In the genomic region with DNA sequence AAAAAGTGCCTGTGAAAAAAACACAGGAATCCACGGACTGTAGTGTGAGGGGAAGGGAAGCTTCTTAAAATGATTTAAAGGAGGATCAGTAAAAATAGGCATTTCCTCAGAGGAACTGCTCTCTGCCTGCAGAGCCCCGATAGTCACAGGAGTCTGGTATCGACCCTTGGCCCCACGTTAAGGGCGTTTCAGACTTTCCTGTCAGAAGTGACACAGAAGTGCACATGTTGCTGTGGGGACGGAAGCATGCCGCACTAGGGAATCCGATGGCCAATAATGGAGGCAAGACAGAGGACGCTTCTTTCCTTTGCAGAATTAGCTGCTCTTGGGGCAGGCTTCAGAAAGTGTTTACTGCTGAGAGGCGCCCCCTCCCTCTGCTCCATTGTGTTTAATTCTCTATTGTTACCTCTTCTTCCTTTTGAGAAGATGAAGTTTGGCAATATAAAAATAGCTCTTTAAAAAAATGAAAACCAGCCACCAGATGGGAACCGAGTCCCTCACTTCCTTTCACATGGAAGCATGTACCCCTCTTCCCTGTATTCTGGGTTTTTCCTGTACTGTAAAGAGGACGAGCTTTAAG, we compare ENCODE assay signal across 1 cellular context.
TF ChIP-seq lines count a peak whose summit lies in the region.

No MANE protein-coding gene starts in this region.

TF ChIP-seq in WTC11, 78 proteins besides CTCF, POLR2A, EP300 and RAD21 (continued from another document):
- TF ChIP-seq, protein P1, sequence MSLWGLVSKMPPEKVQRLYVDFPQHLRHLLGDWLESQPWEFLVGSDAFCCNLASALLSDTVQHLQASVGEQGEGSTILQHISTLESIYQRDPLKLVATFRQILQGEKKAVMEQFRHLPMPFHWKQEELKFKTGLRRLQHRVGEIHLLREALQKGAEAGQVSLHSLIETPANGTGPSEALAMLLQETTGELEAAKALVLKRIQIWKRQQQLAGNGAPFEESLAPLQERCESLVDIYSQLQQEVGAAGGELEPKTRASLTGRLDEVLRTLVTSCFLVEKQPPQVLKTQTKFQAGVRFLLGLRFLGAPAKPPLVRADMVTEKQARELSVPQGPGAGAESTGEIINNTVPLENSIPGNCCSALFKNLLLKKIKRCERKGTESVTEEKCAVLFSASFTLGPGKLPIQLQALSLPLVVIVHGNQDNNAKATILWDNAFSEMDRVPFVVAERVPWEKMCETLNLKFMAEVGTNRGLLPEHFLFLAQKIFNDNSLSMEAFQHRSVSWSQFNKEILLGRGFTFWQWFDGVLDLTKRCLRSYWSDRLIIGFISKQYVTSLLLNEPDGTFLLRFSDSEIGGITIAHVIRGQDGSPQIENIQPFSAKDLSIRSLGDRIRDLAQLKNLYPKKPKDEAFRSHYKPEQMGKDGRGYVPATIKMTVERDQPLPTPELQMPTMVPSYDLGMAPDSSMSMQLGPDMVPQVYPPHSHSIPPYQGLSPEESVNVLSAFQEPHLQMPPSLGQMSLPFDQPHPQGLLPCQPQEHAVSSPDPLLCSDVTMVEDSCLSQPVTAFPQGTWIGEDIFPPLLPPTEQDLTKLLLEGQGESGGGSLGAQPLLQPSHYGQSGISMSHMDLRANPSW (CRISPR knock-in tag; conservative IDR thresholded peaks at IDR 0.05; ENCODE audit: low read depth) = no peak
- TF ChIP-seq SMAD3 (CRISPR knock-in tag; IDR thresholded peaks at IDR 0.05; ENCODE audit: borderline replicate concordance) = no peak
- TF ChIP-seq FOXJ3 (CRISPR knock-in tag; IDR thresholded peaks at IDR 0.05; ENCODE audit: borderline replicate concordance) = no peak
- TF ChIP-seq, protein P2, sequence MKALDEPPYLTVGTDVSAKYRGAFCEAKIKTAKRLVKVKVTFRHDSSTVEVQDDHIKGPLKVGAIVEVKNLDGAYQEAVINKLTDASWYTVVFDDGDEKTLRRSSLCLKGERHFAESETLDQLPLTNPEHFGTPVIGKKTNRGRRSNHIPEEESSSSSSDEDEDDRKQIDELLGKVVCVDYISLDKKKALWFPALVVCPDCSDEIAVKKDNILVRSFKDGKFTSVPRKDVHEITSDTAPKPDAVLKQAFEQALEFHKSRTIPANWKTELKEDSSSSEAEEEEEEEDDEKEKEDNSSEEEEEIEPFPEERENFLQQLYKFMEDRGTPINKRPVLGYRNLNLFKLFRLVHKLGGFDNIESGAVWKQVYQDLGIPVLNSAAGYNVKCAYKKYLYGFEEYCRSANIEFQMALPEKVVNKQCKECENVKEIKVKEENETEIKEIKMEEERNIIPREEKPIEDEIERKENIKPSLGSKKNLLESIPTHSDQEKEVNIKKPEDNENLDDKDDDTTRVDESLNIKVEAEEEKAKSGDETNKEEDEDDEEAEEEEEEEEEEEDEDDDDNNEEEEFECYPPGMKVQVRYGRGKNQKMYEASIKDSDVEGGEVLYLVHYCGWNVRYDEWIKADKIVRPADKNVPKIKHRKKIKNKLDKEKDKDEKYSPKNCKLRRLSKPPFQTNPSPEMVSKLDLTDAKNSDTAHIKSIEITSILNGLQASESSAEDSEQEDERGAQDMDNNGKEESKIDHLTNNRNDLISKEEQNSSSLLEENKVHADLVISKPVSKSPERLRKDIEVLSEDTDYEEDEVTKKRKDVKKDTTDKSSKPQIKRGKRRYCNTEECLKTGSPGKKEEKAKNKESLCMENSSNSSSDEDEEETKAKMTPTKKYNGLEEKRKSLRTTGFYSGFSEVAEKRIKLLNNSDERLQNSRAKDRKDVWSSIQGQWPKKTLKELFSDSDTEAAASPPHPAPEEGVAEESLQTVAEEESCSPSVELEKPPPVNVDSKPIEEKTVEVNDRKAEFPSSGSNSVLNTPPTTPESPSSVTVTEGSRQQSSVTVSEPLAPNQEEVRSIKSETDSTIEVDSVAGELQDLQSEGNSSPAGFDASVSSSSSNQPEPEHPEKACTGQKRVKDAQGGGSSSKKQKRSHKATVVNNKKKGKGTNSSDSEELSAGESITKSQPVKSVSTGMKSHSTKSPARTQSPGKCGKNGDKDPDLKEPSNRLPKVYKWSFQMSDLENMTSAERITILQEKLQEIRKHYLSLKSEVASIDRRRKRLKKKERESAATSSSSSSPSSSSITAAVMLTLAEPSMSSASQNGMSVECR (CRISPR knock-in tag; IDR thresholded peaks at IDR 0.05; ENCODE audit: borderline replicate concordance) = no peak
- TF ChIP-seq, protein P3, sequence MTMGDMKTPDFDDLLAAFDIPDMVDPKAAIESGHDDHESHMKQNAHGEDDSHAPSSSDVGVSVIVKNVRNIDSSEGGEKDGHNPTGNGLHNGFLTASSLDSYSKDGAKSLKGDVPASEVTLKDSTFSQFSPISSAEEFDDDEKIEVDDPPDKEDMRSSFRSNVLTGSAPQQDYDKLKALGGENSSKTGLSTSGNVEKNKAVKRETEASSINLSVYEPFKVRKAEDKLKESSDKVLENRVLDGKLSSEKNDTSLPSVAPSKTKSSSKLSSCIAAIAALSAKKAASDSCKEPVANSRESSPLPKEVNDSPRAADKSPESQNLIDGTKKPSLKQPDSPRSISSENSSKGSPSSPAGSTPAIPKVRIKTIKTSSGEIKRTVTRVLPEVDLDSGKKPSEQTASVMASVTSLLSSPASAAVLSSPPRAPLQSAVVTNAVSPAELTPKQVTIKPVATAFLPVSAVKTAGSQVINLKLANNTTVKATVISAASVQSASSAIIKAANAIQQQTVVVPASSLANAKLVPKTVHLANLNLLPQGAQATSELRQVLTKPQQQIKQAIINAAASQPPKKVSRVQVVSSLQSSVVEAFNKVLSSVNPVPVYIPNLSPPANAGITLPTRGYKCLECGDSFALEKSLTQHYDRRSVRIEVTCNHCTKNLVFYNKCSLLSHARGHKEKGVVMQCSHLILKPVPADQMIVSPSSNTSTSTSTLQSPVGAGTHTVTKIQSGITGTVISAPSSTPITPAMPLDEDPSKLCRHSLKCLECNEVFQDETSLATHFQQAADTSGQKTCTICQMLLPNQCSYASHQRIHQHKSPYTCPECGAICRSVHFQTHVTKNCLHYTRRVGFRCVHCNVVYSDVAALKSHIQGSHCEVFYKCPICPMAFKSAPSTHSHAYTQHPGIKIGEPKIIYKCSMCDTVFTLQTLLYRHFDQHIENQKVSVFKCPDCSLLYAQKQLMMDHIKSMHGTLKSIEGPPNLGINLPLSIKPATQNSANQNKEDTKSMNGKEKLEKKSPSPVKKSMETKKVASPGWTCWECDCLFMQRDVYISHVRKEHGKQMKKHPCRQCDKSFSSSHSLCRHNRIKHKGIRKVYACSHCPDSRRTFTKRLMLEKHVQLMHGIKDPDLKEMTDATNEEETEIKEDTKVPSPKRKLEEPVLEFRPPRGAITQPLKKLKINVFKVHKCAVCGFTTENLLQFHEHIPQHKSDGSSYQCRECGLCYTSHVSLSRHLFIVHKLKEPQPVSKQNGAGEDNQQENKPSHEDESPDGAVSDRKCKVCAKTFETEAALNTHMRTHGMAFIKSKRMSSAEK (CRISPR knock-in tag; IDR thresholded peaks at IDR 0.05; ENCODE audit: borderline replicate concordance) = no peak
- TF ChIP-seq GTF2I (CRISPR knock-in tag; conservative IDR thresholded peaks at IDR 0.05) = no peak
- TF ChIP-seq NFATC4 (CRISPR knock-in tag; IDR thresholded peaks at IDR 0.05) = no peak
- TF ChIP-seq, protein P4, sequence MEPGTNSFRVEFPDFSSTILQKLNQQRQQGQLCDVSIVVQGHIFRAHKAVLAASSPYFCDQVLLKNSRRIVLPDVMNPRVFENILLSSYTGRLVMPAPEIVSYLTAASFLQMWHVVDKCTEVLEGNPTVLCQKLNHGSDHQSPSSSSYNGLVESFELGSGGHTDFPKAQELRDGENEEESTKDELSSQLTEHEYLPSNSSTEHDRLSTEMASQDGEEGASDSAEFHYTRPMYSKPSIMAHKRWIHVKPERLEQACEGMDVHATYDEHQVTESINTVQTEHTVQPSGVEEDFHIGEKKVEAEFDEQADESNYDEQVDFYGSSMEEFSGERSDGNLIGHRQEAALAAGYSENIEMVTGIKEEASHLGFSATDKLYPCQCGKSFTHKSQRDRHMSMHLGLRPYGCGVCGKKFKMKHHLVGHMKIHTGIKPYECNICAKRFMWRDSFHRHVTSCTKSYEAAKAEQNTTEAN (CRISPR knock-in tag; IDR thresholded peaks at IDR 0.05) = no peak
- no peak for TF ChIP-seq ETV6 (CRISPR knock-in tag; IDR thresholded peaks at IDR 0.05)
- TF ChIP-seq ZNF121 (CRISPR knock-in tag; IDR thresholded peaks at IDR 0.05) = no peak
